Comparison of ENCODE assay signal across 1 cellular context in the genomic region with DNA sequence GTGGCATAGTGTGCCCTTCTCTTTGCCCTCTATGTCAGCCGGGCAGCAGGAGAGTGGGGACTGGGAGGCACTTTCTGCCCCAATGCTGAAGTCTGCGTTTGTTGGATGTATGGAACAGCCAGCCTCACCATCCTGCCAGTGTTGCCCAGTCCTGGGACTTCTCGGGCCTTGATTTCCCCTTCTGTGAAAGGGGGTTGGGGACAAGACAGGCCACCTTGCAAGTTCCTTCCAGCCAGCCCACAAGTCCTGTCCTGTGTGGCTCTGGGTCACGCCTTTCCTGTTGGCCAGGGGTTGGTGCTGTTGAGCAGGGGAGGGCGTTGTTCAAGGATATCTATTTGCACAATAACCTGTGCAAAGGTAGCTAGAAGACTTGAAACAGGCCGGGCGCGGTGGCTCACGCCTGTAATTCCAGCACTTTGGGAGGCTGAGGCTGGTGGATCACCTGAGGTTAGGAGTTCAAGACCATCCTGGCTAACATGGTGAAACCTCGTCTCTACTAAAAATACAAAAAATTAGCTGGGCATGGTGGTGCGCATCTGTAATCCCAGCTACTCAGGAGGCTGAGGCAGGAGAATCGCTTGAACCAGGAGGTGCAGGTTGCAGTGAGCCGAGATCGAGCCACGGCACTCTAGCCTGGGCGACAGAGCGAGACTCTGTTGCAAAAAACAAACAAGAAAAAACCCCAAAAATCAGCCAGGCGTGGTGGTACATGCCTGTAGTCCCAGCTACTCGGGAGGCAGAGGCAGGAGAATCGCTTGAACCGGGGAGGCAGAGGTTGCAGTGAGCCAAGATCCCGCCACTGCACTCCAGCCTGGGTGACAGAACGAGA.
A peak's percentile ranks its signal among the peaks of the same experiment; 100 is the strongest.
TF ChIP-seq lines count a peak whose summit lies in the region.

No MANE protein-coding gene starts in this region.

TF ChIP-seq in liver, 16 proteins besides CTCF, POLR2A, EP300 and RAD21:
- peak; percentile 32 for TF ChIP-seq SP1 (IDR thresholded peaks at IDR 0.05)
- peak; percentile 20 to 42 for TF ChIP-seq HNF4A (conservative IDR thresholded peaks at IDR 0.05)
